8 cellular contexts compared by ENCODE assay signal in genomic region chr16:11558308-11558823, GRCh38. TPM values are rescaled to one million over a fixed set of nuclear protein-coding genes. Genes with fewer than 3 reads are reported as not detected.
A peak's percentile ranks its signal among the peaks of the same experiment; 100 is the strongest.
DNase-seq lines count a peak whose midpoint lies in the region; ATAC-seq and TF ChIP-seq lines count a peak whose summit lies in the region.
"Not testable (repeated sequence)": the region's sequence is repeated elsewhere in the genome, so short reads cannot be mapped to it uniquely, and the experiment has no call there.

No MANE protein-coding gene starts in this region.

- peaks cover 31 to 89% (median 56%) of the 10 kb centered on the region in 11 experiments for H3K36me3 ChIP-seq in BLaER1 treated with 17β-estradiol and CSF1 and Interleukin-3, amounts not matched to agents 10 nM and 100 nM
- H3K36me3 ChIP-seq in gastroesophageal sphincter: peaks cover 0 to 33% of the 10 kb centered on the region in 2 donors
- H3K36me3 ChIP-seq in trophoblast cell (ENCODE audit: control insufficient read depth in 1 of 2, insufficient read depth in 2 of 2, low read length in 2 of 2): peaks cover 16 to 23% of the 10 kb centered on the region in 2 experiments

- not testable (repeated sequence) for H4K8ac ChIP-seq in trophoblast cell (ENCODE audit: low read depth, low read length)

- H3K4me2 ChIP-seq in BLaER1 treated with 17β-estradiol and CSF1 and Interleukin-3, amounts not matched to agents 10 nM and 100 nM: peak overlapping the region; percentile 38 to 74 (median 49)
- H3K4me2 ChIP-seq in trophoblast cell (ENCODE audit: low read length): not testable (repeated sequence)

- POLR2A ChIA-PET in T-cell (lab: Charles Lee): interaction anchor here in 1 of 2 donors (2.7 kb wide), 1 partner anchor 24 kb away, joined by 15 read pairs; no protein-coding TSS in a partner anchor

- CTCF ChIA-PET in T-cell (lab: Charles Lee): interaction anchor here (0.6 to 2.3 kb wide), 3 partner anchors 26 to 31 kb away, joined by 3 to 13 read pairs (median 3); no protein-coding TSS in a partner anchor

- not testable (repeated sequence) for H3K14ac ChIP-seq in trophoblast cell (ENCODE audit: low read length)

- H3K4ac ChIP-seq in trophoblast cell (ENCODE audit: low read depth, low read length): peak overlapping the region; percentile 52

- H3K36me3 Mint-ChIP-seq in T-cell: peaks cover 33% of the 10 kb centered on the region
- peaks cover 14 to 31% of the 10 kb centered on the region in 2 donors for H3K36me3 Mint-ChIP-seq in activated T-cell treated with anti-CD3 and anti-CD28 coated beads, Interleukin-2, amount 50 U/mL, for 72 hours (ENCODE audit: insufficient read depth in 2 of 2)
- H3K36me3 Mint-ChIP-seq in brain: peaks cover 45% of the 10 kb centered on the region
- H3K36me3 Mint-ChIP-seq in naive B cell: peaks cover 16% of the 10 kb centered on the region in 2 donors

- H2BK120ac ChIP-seq in trophoblast cell (ENCODE audit: insufficient read depth, low read length, poor library complexity): not testable (repeated sequence)

- H4K20me1 ChIP-seq in BLaER1 treated with 17β-estradiol and CSF1 and Interleukin-3, amounts not matched to agents 10 nM and 100 nM: peaks cover 63 to 100% (median 97%) of the 10 kb centered on the region in 11 experiments

- not testable (repeated sequence) for H2BK5ac ChIP-seq in trophoblast cell (ENCODE audit: low read depth, low read length, poor library complexity)

- DNase-seq in T-cell; activated T-cell treated with anti-CD3 and anti-CD28 coated beads, Interleukin-2, amount 50 U/mL, for 72 hours; naive B cell; trophoblast cell: not testable (repeated sequence)
- peak in 1 of 49 donors; percentile 50 for DNase-seq in substantia nigra (lab: John Stamatoyannopoulos, UW)

- not testable (repeated sequence) for H2AFZ ChIP-seq in trophoblast cell (ENCODE audit: insufficient read depth, low read length, poor library complexity)

- ATAC-seq in T-cell (replicated peaks in 1 of 4); activated T-cell treated with anti-CD3 and anti-CD28 coated beads, Interleukin-2, amount 50 U/mL, for 72 hours (replicated peaks in 1 of 2); gastroesophageal sphincter; naive B cell (ENCODE audit: low read depth in 2 of 2): not testable (repeated sequence)

- peaks cover 55 to 78% (median 65%) of the 10 kb centered on the region in 10 experiments for H3K4me1 ChIP-seq in BLaER1 treated with 17β-estradiol and CSF1 and Interleukin-3, amounts not matched to agents 10 nM and 100 nM
- H3K4me1 ChIP-seq in gastroesophageal sphincter (peaks cover 0 to 38% (median 3%) of the 10 kb centered on the region in 3 donors), trophoblast cell (ENCODE audit: control insufficient read depth in 1 of 2, insufficient read depth in 2 of 2, low read length in 2 of 2) (peaks cover 14 to 21% of the 10 kb centered on the region in 2 experiments)

- H3K27ac Mint-ChIP-seq in T-cell (peak overlapping the region; percentile 87 to 95), brain (peak overlapping the region in 4 of 5 experiments; percentile 93 to 98 (median 98)), naive B cell (peak overlapping the region in 4 of 6 donors; percentile 39 to 96 (median 78))
- H3K27ac Mint-ChIP-seq in activated T-cell treated with anti-CD3 and anti-CD28 coated beads, Interleukin-2, amount 50 U/mL, for 72 hours: peak overlapping the region; percentile 3

- H3K4me3 ChIP-seq in BLaER1 treated with 17β-estradiol and CSF1 and Interleukin-3, amounts not matched to agents 10 nM and 100 nM; gastroesophageal sphincter; trophoblast cell (ENCODE audit: low read depth, low read length): not testable (repeated sequence)

- H2AK5ac ChIP-seq in trophoblast cell (ENCODE audit: low read length): not testable (repeated sequence)

- 91 to 98% methylated on average over 4 to 5 of the region's 6 CpGs for WGBS in gastroesophageal sphincter (ENCODE audit: low coverage in 1 of 2), 2 donors
- no CpG with 5 or more reads among the region's 6 CpGs for WGBS in trophoblast cell (ENCODE audit: extremely low coverage, insufficient coverage, insufficient read length)

- H4K91ac ChIP-seq in trophoblast cell (ENCODE audit: low read depth, low read length): not testable (repeated sequence)

- H3K9ac ChIP-seq in BLaER1 treated with 17β-estradiol and CSF1 and Interleukin-3, amounts not matched to agents 10 nM and 100 nM: peak overlapping the region in 5 of 11 experiments; percentile 3 to 56 (median 24); a peak in 4 of 22 replicates
- H3K9ac ChIP-seq in trophoblast cell (ENCODE audit: low read length): not testable (repeated sequence)

- H3K4me3 Mint-ChIP-seq in T-cell (peak overlapping the region in 1 of 3 donors; percentile 83), naive B cell (peak overlapping the region in 1 of 8 donors; percentile 56)
- not testable (repeated sequence) for H3K4me3 Mint-ChIP-seq in activated T-cell treated with anti-CD3 and anti-CD28 coated beads, Interleukin-2, amount 50 U/mL, for 72 hours; brain

- H3K9me3 ChIP-seq in BLaER1 treated with 17β-estradiol and CSF1 and Interleukin-3, amounts not matched to agents 10 nM and 100 nM (replicated peaks in 1 of 11): peaks cover 0 to 17% (median 13%) of the 10 kb centered on the region in 11 experiments; a peak in 17 of 22 replicates
- not testable (repeated sequence) for H3K9me3 ChIP-seq in gastroesophageal sphincter; trophoblast cell (ENCODE audit: insufficient read depth, low read depth, low read length)

- not testable (repeated sequence) for H3K27ac ChIP-seq in BLaER1 treated with 17β-estradiol and CSF1 and Interleukin-3, amounts not matched to agents 10 nM and 100 nM; trophoblast cell (ENCODE audit: low read depth, low read length)
- H3K27ac ChIP-seq in gastroesophageal sphincter (peak overlapping the region in 3 of 4 donors; percentile 21 to 67 (median 55)), substantia nigra (ENCODE audit: low read depth, low read length, poor library complexity, severe bottlenecking) (peak overlapping the region; percentile 97)

- peak overlapping the region; percentile 18 for H3K18ac ChIP-seq in trophoblast cell (ENCODE audit: low read length)

- H3K4me1 Mint-ChIP-seq in T-cell (peaks cover 62 to 88% (median 85%) of the 10 kb centered on the region in 3 donors), brain (peaks cover 56% of the 10 kb centered on the region), naive B cell (peaks cover 20 to 43% (median 20%) of the 10 kb centered on the region in 3 donors)
- peaks cover 55% of the 10 kb centered on the region for H3K4me1 Mint-ChIP-seq in activated T-cell treated with anti-CD3 and anti-CD28 coated beads, Interleukin-2, amount 50 U/mL, for 72 hours (ENCODE audit: low read depth)

- H3K27me3 Mint-ChIP-seq in T-cell; activated T-cell treated with anti-CD3 and anti-CD28 coated beads, Interleukin-2, amount 50 U/mL, for 72 hours (ENCODE audit: low read depth); brain; naive B cell: not testable (repeated sequence)

- H3K79me2 ChIP-seq in trophoblast cell (ENCODE audit: control insufficient read depth, insufficient read depth, low read length, poor library complexity): not testable (repeated sequence)

- not testable (repeated sequence) for TF ChIP-seq CTCF in brain (conservative IDR thresholded peaks at IDR 0.05); gastroesophageal sphincter (IDR thresholded peaks at IDR 0.05)

- not testable (repeated sequence) for TF ChIP-seq POLR2A in gastroesophageal sphincter (IDR thresholded peaks at IDR 0.05)

- H3K9me3 Mint-ChIP-seq in T-cell; activated T-cell treated with anti-CD3 and anti-CD28 coated beads, Interleukin-2, amount 50 U/mL, for 72 hours: not testable (repeated sequence)
- H3K9me3 Mint-ChIP-seq in brain (peaks cover 0 to 23% (median 12%) of the 10 kb centered on the region in 5 experiments), naive B cell (peaks cover 0 to 14% (median 7%) of the 10 kb centered on the region in 7 donors)

- not testable (repeated sequence) for H2BK12ac ChIP-seq in trophoblast cell (ENCODE audit: low read length)

- H3K23ac ChIP-seq in trophoblast cell (ENCODE audit: low read length): not testable (repeated sequence)

- not testable (repeated sequence) for TF ChIP-seq EP300 in gastroesophageal sphincter (IDR thresholded peaks at IDR 0.05)

- H3K79me1 ChIP-seq in trophoblast cell (ENCODE audit: low read length): peaks cover 16% of the 10 kb centered on the region

- not testable (repeated sequence) for H3K27me3 ChIP-seq in BLaER1 treated with 17β-estradiol and CSF1 and Interleukin-3, amounts not matched to agents 10 nM and 100 nM; gastroesophageal sphincter; trophoblast cell (ENCODE audit: insufficient read depth, low read length)

- peak overlapping the region; percentile 48 for H4K12ac ChIP-seq in trophoblast cell (ENCODE audit: low read depth, low read length)

RNA-seq across cellular contexts. Expression of gene LITAF, which starts 28.4 kb away (rescaled TPM):
- total RNA-seq in T-cell (100 to 1,000 TPM; 150 to 256 (median 161) TPM), gastroesophageal sphincter (10 to 100 TPM; 31.6 to 95.0 (median 44.5) TPM)
- total RNA-seq in activated T-cell treated with anti-CD3 and anti-CD28 coated beads, Interleukin-2, amount 50 U/mL, for 72 hours: 100 to 1,000 TPM; 110 to 137 TPM
- polyA plus RNA-seq in brain (ENCODE audit: insufficient read depth, low read depth, low replicate concordance) (96.6 TPM), naive B cell (ENCODE audit: low read depth in 6 of 6) (100 to 1,000 TPM; 275 to 379 (median 304) TPM)
- polyA plus RNA-seq in trophoblast cell (2013): 110 and 113 TPM in 2 replicates

Comparison
In these comparisons a context has a peak if more than half of its experiments do, and no peak if none do; other contexts are left out.
1. H3K27ac Mint-ChIP-seq: peak in every context shown above with its lines; median percentile 98 in brain; 91 in T-cell; 78 in naive B cell; 3 in activated T-cell treated with anti-CD3 and anti-CD28 coated beads, Interleukin-2, amount 50 U/mL, for 72 hours.